ENCODE assay signal across 8 cellular contexts in the genomic region with DNA sequence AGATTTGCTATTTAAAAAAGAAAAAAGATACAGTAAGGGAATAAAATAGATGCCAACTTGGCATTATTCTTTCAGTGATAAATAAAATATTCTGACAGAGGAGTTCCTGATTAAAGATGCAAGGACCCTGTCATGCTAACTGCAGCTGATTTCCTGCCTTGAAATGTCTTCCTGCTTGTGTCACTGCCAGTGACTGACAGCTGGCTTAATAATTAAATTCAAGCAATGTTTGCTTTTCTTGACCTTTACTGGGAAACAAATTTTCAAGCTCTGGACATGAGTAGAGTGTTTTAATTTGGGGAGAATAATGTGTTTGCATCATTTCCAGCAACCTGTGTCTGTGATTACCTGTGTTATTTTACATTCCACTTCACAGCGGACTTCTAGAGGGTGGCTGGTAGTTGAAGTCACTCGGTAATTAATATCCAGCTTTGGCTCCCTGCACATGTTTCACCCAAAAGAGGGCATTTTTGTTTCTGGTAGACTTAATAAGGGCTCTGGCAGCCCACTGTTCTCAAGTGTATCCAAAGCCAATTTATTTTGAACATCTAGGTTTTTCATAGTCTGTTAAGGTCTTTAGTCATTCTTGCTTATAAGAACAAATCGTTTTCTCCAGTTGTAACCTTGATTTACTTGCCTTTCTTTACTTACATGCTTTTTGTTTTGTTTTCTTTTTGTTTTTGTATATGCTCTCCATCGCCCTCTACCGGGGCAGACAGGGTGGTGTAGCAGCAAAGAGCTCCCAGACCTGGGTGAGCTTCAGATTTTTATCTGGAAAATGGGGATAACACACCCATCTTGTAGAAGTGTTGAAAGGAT.
DNase-seq lines count a peak whose midpoint lies in the region; ATAC-seq, FAIRE-seq and TF ChIP-seq lines count a peak whose summit lies in the region.

No MANE protein-coding gene starts in this region.

- peak; percentile 89 for TF ChIP-seq CTCF in astrocyte of the cerebellum (IDR thresholded peaks at IDR 0.05; ENCODE audit: low read depth, low read length, missing control alignments)

- FAIRE-seq in islet of Langerhans (lab: Jason Lieb, UNC), result peak; percentile 84

- ATAC-seq in GM21381 (IDR thresholded peaks at IDR 0.05; ENCODE audit: unreplicated experiment), result no peak

- no peak overlapping the region for H3K4me3 ChIP-seq in astrocyte of the cerebellum (ENCODE audit: low read depth, low read length)

- in situ Hi-C loops in astrocyte of the cerebellum (cut with HindIII; ENCODE audit: low sequenced_read_pairs), result no loop called here

- DNase-seq in activated gamma-delta T cell treated with Interleukin-2 at 50 U/mL for 16 hours, result peak; percentile 45
- no peak for DNase-seq in activated gamma-delta T cell (lab: John Stamatoyannopoulos, UW)
- DNase-seq in HK-2 (ENCODE audit: unreplicated experiment), result peak; percentile 16
- DNase-seq in SW480 (ENCODE audit: low spot score), result peak; percentile 41
- peak; percentile 2 for DNase-seq in astrocyte of the cerebellum (ENCODE audit: low read depth)
- peak; percentile 25 to 40 for DNase-seq in stimulated activated CD4-positive, alpha-beta T cell treated with anti-CD3 and anti-CD28 coated beads, Interleukin-4, amount 100 ng/mL, for 4 hours
